Comparison of ENCODE assay signal across 24 cellular contexts in genomic region chr1:16965486-16966067, GRCh38. TPM values are rescaled to one million over a fixed set of nuclear protein-coding genes. Genes with fewer than 3 reads are reported as not detected.
"Had no signal": no experiment of that assay in that cellular context is flagged by ENCODE, and none has a peak within 500 bp of the region (broad histone marks: within the 10 kb centered on the region; RNA-seq: fewer than 3 reads in every experiment).

No MANE protein-coding gene starts in this region.

- H3K9me3 Mint-ChIP-seq: activated CD4-positive, alpha-beta memory T cell treated with anti-CD3 and anti-CD28 coated beads for 36 hours; activated CD4-positive, alpha-beta T cell treated with anti-CD3 and anti-CD28 coated beads, Interleukin-2, amount 10 ng/mL, durations not matched to agents 24 days and 14 days; activated naive CD8-positive, alpha-beta T cell treated with anti-CD3 and anti-CD28 coated beads for 36 hours; activated T-cell treated with anti-CD3 and anti-CD28 coated beads, Interleukin-2, amount 50 U/mL, for 4 hours; activated T-helper 17 cell treated with anti-CD3 and anti-CD28 coated beads, Interleukin-2, amount 50 U/mL, for 72 hours; dendritic cell treated with granulocyte-macrophage colony-stimulating factor and Interleukin-4, amounts not matched to agents 40 ng/mL and 50 ng/mL, for 4 days; natural killer cell had no signal

- H3K27ac Mint-ChIP-seq: activated CD4-positive, alpha-beta memory T cell treated with anti-CD3 and anti-CD28 coated beads for 36 hours; activated CD4-positive, alpha-beta T cell treated with anti-CD3 and anti-CD28 coated beads, Interleukin-2, amount 10 ng/mL, durations not matched to agents 24 days and 14 days; activated naive CD8-positive, alpha-beta T cell treated with anti-CD3 and anti-CD28 coated beads for 36 hours; dendritic cell treated with granulocyte-macrophage colony-stimulating factor and Interleukin-4, amounts not matched to agents 40 ng/mL and 50 ng/mL, for 4 days; natural killer cell; progenitor cell of endocrine pancreas had no signal

- H3K4me3 Mint-ChIP-seq: activated CD4-positive, alpha-beta memory T cell treated with anti-CD3 and anti-CD28 coated beads for 36 hours; activated CD4-positive, alpha-beta T cell treated with anti-CD3 and anti-CD28 coated beads, Interleukin-2, amount 10 ng/mL, durations not matched to agents 24 days and 14 days; activated naive CD8-positive, alpha-beta T cell treated with anti-CD3 and anti-CD28 coated beads for 36 hours; activated T-cell treated with anti-CD3 and anti-CD28 coated beads, Interleukin-2, amount 50 U/mL, for 4 hours; activated T-helper 17 cell treated with anti-CD3 and anti-CD28 coated beads, Interleukin-2, amount 50 U/mL, for 72 hours; dendritic cell treated with granulocyte-macrophage colony-stimulating factor and Interleukin-4, amounts not matched to agents 40 ng/mL and 50 ng/mL, for 4 days; natural killer cell had no signal

- ATAC-seq: activated T-cell treated with anti-CD3 and anti-CD28 coated beads, Interleukin-2, amount 50 U/mL, for 4 hours; activated T-helper 17 cell treated with anti-CD3 and anti-CD28 coated beads, Interleukin-2, amount 50 U/mL, for 72 hours; left lung; lower lobe of right lung; natural killer cell; right lobe of liver; SK-N-SH treated with all-trans-retinoic acid at 6 μM for 48 hours had no signal

- H3K36me3 Mint-ChIP-seq: activated naive CD8-positive, alpha-beta T cell treated with anti-CD3 and anti-CD28 coated beads for 36 hours; natural killer cell had no signal

- DNase-seq: activated CD4-positive, alpha-beta memory T cell treated with anti-CD3 and anti-CD28 coated beads for 36 hours; activated CD4-positive, alpha-beta T cell treated with anti-CD3 and anti-CD28 coated beads, Interleukin-2, amount 10 ng/mL, durations not matched to agents 24 days and 14 days; activated CD4-positive, CD25-positive, alpha-beta regulatory T cell treated with anti-CD3 and anti-CD28 coated beads, Interleukin-2, amount 50 U/mL, for 72 hours; activated gamma-delta T cell treated with Interleukin-2 at 50 U/mL for 16 hours; activated naive CD8-positive, alpha-beta T cell treated with anti-CD3 and anti-CD28 coated beads for 36 hours; activated T-cell treated with anti-CD3 and anti-CD28 coated beads, Interleukin-2, amount 50 U/mL, for 4 hours; adrenal gland; glutamatergic neuron; left lung; lower lobe of right lung; mesenchymal stem cell; natural killer cell; ovary; right lobe of liver; stimulated activated CD4-positive, alpha-beta T cell treated with anti-CD3 and anti-CD28 coated beads, Interleukin-12 subunit alpha, Interleukin-12 subunit beta, amount 100 ng/mL, for 4 hours; stimulated activated CD4-positive, alpha-beta T cell treated with anti-CD3 and anti-CD28 coated beads, Interleukin-4, amount 100 ng/mL, for 1 hour; stomach; T-helper 2 cell; tibial artery had no signal

- H3K27me3 Mint-ChIP-seq: activated CD4-positive, alpha-beta memory T cell treated with anti-CD3 and anti-CD28 coated beads for 36 hours; activated CD4-positive, alpha-beta T cell treated with anti-CD3 and anti-CD28 coated beads, Interleukin-2, amount 10 ng/mL, durations not matched to agents 24 days and 14 days; activated naive CD8-positive, alpha-beta T cell treated with anti-CD3 and anti-CD28 coated beads for 36 hours; activated T-helper 17 cell treated with anti-CD3 and anti-CD28 coated beads, Interleukin-2, amount 50 U/mL, for 72 hours; progenitor cell of endocrine pancreas had no signal

RNA-seq across cellular contexts. Expression of gene MFAP2, which starts 14.8 kb away (rescaled TPM):
- total RNA-seq: activated CD4-positive, alpha-beta memory T cell treated with anti-CD3 and anti-CD28 coated beads for 36 hours; activated CD4-positive, alpha-beta T cell treated with anti-CD3 and anti-CD28 coated beads, Interleukin-2, amount 10 ng/mL, durations not matched to agents 24 days and 14 days; activated naive CD8-positive, alpha-beta T cell treated with anti-CD3 and anti-CD28 coated beads for 36 hours; activated T-helper 17 cell treated with anti-CD3 and anti-CD28 coated beads, Interleukin-2, amount 50 U/mL, for 72 hours; mononuclear cell had no signal
